In genomic region chr6:52545844-52546119, GRCh38 we compare ENCODE assay signal across 16 cellular contexts. TPM values are rescaled to one million over a fixed set of nuclear protein-coding genes. Genes with fewer than 3 reads are reported as not detected.
DNase-seq lines count a peak whose midpoint lies in the region; ATAC-seq and TF ChIP-seq lines count a peak whose summit lies in the region.
"Had no signal": no experiment of that assay in that cellular context is flagged by ENCODE, and none has a peak within 500 bp of the region (broad histone marks: within the 10 kb centered on the region; RNA-seq: fewer than 3 reads in every experiment).

No MANE protein-coding gene starts in this region.

- peaks cover 43 to 91% (median 74%) of the 10 kb centered on the region in 10 experiments for H3K4me1 ChIP-seq in BLaER1 treated with 17β-estradiol and CSF1 and Interleukin-3, amounts not matched to agents 10 nM and 100 nM
- H3K4me1 ChIP-seq in RWPE2 (ENCODE audit: insufficient read depth, poor library complexity, severe bottlenecking) (peaks cover 64% of the 10 kb centered on the region), osteoblast (ENCODE audit: insufficient read depth, low read length) (peaks cover 98% of the 10 kb centered on the region)

- peak overlapping the region in 9 of 11 experiments; percentile 16 to 78 (median 46); a peak in 11 of 22 replicates for H3K4me2 ChIP-seq in BLaER1 treated with 17β-estradiol and CSF1 and Interleukin-3, amounts not matched to agents 10 nM and 100 nM
- peak overlapping the region; percentile 15 for H3K4me2 ChIP-seq in osteoblast (ENCODE audit: insufficient read depth, low read length)

- no peak for TF ChIP-seq CTCF in RWPE2 (IDR thresholded peaks at IDR 0.05; ENCODE audit: poor library complexity, severe bottlenecking)
- no peak for TF ChIP-seq CTCF in osteoblast (IDR thresholded peaks at IDR 0.05; ENCODE audit: extremely low read depth, low read depth, low read length)
- no peak for TF ChIP-seq CTCF in GM13976 (IDR thresholded peaks at IDR 0.05; ENCODE audit: borderline replicate concordance, control extremely low read depth, extremely low read depth, insufficient read depth, missing control alignments)

- ATAC-seq in HG02870 (IDR thresholded peaks at IDR 0.05; ENCODE audit: unreplicated experiment), result peak; percentile 25
- ATAC-seq in RWPE2 (ENCODE audit: low read depth), result no peak
- ATAC-seq: left cardiac atrium had no signal

- H3K27me3 ChIP-seq in BLaER1 treated with 17β-estradiol and CSF1 and Interleukin-3, amounts not matched to agents 10 nM and 100 nM, result no peaks in the 10 kb centered on the region
- H3K27me3 ChIP-seq in RWPE2 (ENCODE audit: insufficient read depth, poor library complexity, severe bottlenecking) (no peaks in the 10 kb centered on the region), osteoblast (ENCODE audit: insufficient read depth, low read length) (no peaks in the 10 kb centered on the region)
- H3K27me3 ChIP-seq: dorsolateral prefrontal cortex, Peyer's patch had no signal

- DNase-seq in RWPE2 (ENCODE audit: low spot score) (no peak), osteoblast (ENCODE audit: insufficient read length, low spot score, missing footprints) (no peak), NCI-H2171 (lab: John Stamatoyannopoulos, UW) (no peak), GM13976 (ENCODE audit: low spot score) (no peak), SIG-M5 treated with dmso at 0.1 percent for 504 hours (lab: John Stamatoyannopoulos, UW; ENCODE audit: unreplicated experiment) (no peak), DMS79 treated with DMSO at 0.1 percent for 48 hours (lab: John Stamatoyannopoulos, UW) (no peak)
- DNase-seq: activated naive CD4-positive, alpha-beta T cell; dorsolateral prefrontal cortex; hippocampal formation; left cardiac atrium; NCI-H187; NCI-H510A treated with DMSO at 0.1 percent for 48 hours; Peyer's patch; stimulated activated CD4-positive, alpha-beta T cell treated with anti-CD3 and anti-CD28 coated beads, Interleukin-12 subunit alpha, Interleukin-12 subunit beta, amount 100 ng/mL, for 4 hours had no signal

- no peak overlapping the region for H3K9ac ChIP-seq in BLaER1 treated with 17β-estradiol and CSF1 and Interleukin-3, amounts not matched to agents 10 nM and 100 nM

- no peaks in the 10 kb centered on the region for H3K9me3 ChIP-seq in BLaER1 treated with 17β-estradiol and CSF1 and Interleukin-3, amounts not matched to agents 10 nM and 100 nM (replicated peaks in 1 of 11)
- H3K9me3 ChIP-seq in RWPE2 (ENCODE audit: severe bottlenecking) (no peaks in the 10 kb centered on the region), osteoblast (ENCODE audit: low read depth, low read length) (no peaks in the 10 kb centered on the region)
- H3K9me3 ChIP-seq: Peyer's patch had no signal

- peaks cover 0 to 90% (median 19%) of the 10 kb centered on the region in 11 experiments; a peak in 14 of 22 replicates for H3K36me3 ChIP-seq in BLaER1 treated with 17β-estradiol and CSF1 and Interleukin-3, amounts not matched to agents 10 nM and 100 nM
- peaks cover 14% of the 10 kb centered on the region for H3K36me3 ChIP-seq in RWPE2 (ENCODE audit: low read depth)
- peaks cover 56% of the 10 kb centered on the region for H3K36me3 ChIP-seq in osteoblast (ENCODE audit: insufficient read depth, low read length)
- H3K36me3 ChIP-seq: Peyer's patch had no signal

- peaks cover 19 to 98% (median 67%) of the 10 kb centered on the region in 11 experiments; a peak in 17 of 22 replicates for H4K20me1 ChIP-seq in BLaER1 treated with 17β-estradiol and CSF1 and Interleukin-3, amounts not matched to agents 10 nM and 100 nM
- H4K20me1 ChIP-seq in osteoblast (ENCODE audit: insufficient read depth, low read length), result peaks cover 5% of the 10 kb centered on the region

- peaks cover 99% of the 10 kb centered on the region for H3K79me2 ChIP-seq in osteoblast (ENCODE audit: insufficient read depth, low read length)

- no peak overlapping the region for H3K27ac ChIP-seq in BLaER1 treated with 17β-estradiol and CSF1 and Interleukin-3, amounts not matched to agents 10 nM and 100 nM
- H3K27ac ChIP-seq in RWPE2 (ENCODE audit: poor library complexity, severe bottlenecking), result peak overlapping the region; percentile 89
- H3K27ac ChIP-seq in osteoblast (ENCODE audit: low read depth, low read length), result peak overlapping the region; percentile 82
- H3K27ac ChIP-seq: Peyer's patch had no signal

- no peak overlapping the region for H2AFZ ChIP-seq in osteoblast (ENCODE audit: low read length)

- no peak overlapping the region for H3K4me3 ChIP-seq in BLaER1 treated with 17β-estradiol and CSF1 and Interleukin-3, amounts not matched to agents 10 nM and 100 nM
- H3K4me3 ChIP-seq in RWPE2 (ENCODE audit: severe bottlenecking), result no peak overlapping the region
- H3K4me3 ChIP-seq in osteoblast (ENCODE audit: insufficient read depth, low read length), result no peak overlapping the region
- H3K4me3 ChIP-seq: dorsolateral prefrontal cortex, Peyer's patch had no signal

- in situ Hi-C loops in GM13976 (cut with MboI; ENCODE audit: low sequenced_read_pairs, unreplicated experiment), result no loop called here

RNA-seq across cellular contexts. Expression of gene TRAM2, which starts 31.1 kb away (rescaled TPM):
- total RNA-seq in osteoblast, result 129 and 155 TPM in 2 replicates

Comparison
In these comparisons a context has a peak if more than half of its experiments do, and no peak if none do; other contexts are left out.
1. H3K27ac ChIP-seq: peak in RWPE2 (single experiment) and osteoblast (single experiment); none in BLaER1 treated with 17β-estradiol and CSF1 and Interleukin-3, amounts not matched to agents 10 nM and 100 nM (0 of 11).